23 cellular contexts compared by ENCODE assay signal in the genomic region with DNA sequence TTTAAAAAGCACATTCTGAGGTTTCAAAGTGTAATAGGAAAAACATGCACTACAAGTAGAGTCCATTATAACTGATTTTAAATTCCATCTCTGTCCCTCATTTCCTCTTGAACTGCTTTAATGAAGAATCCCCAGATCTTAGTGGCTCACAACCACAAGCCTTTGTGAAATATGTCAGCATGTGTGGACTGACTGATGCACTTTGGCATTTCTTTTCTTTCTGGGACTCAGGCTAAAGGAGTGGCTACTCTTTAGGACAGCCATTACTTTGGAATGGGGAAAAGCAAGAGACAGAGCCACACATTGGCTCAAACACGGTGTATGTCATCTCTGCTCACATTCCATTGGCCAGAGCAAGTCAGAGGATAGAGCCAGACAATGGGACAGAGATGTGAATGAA.
"Had no signal": no experiment of that assay in that cellular context is flagged by ENCODE, and none has a peak within 500 bp of the region (broad histone marks: within the 10 kb centered on the region; RNA-seq: fewer than 3 reads in every experiment).

No MANE protein-coding gene starts in this region.

- H3K4me3 ChIP-seq: SJSA1, SK-N-MC had no signal

- FAIRE-seq: HTR-8/SVneo, RCC 7860 had no signal

- H3K36me3 ChIP-seq: SJSA1 had no signal

- DNase-seq: KBM-7, MV-4-11, NCI-H1092, NCI-H1105 treated with DMSO at 0.1 percent for 48 hours, NCI-H1417 treated with DMSO at 0.1 percent for 48 hours, NCI-H146, NCI-H1694 treated with DMSO at 0.1 percent for 48 hours, NCI-H1930, NCI-H2081, NCI-H2107, NCI-H2227 treated with DMSO at 0.1 percent for 48 hours, NCI-H446, NCI-H510A, NCI-H524 treated with DMSO at 0.1 percent for 48 hours, NCI-H69, NCI-H774, Right ventricle myocardium superior, RPMI8226, SIG-M5 had no signal

- H3K27ac ChIP-seq: SJSA1, SK-N-MC had no signal

- H3K4me1 ChIP-seq: SJSA1 had no signal

- H3K27me3 ChIP-seq: SJSA1 had no signal

- H3K9me3 ChIP-seq: SJSA1 had no signal
